In the genomic region with DNA sequence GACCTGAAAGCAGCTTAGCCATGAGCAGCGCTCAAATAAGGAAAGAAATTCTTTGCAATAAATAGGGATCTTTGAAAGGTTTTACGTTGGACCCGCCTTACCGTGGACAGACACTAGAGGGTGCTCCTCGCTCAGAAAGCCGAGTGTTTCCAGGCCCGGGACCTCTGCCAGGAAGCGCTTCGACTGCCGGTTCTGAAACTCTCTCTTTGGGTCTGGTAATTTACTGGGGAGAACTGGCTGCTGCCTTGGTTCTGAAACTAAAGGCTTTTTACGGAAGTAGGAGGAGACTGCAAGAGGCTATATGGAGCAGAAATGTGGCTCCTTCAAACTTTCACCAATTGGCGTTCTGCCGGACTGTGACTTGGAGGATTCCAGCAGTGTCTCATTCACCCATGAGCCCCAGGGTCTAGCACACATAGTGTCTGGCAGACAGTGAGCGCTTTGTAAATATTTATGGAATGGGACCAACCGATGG, we compare ENCODE assay signal across 1 cellular context.
TF ChIP-seq lines count a peak whose summit lies in the region.

No MANE protein-coding gene starts in this region.

TF ChIP-seq in GM23338, 12 proteins besides CTCF, POLR2A, EP300 and RAD21 (continued from another document):
- TF ChIP-seq ZNF331 (CRISPR knock-in tag; IDR thresholded peaks at IDR 0.05; ENCODE audit: low read depth) (no peak), EZH2phosphoT487 (IDR thresholded peaks at IDR 0.05; ENCODE audit: unreplicated experiment) (no peak)
